1 cellular context compared by ENCODE assay signal in the genomic region with DNA sequence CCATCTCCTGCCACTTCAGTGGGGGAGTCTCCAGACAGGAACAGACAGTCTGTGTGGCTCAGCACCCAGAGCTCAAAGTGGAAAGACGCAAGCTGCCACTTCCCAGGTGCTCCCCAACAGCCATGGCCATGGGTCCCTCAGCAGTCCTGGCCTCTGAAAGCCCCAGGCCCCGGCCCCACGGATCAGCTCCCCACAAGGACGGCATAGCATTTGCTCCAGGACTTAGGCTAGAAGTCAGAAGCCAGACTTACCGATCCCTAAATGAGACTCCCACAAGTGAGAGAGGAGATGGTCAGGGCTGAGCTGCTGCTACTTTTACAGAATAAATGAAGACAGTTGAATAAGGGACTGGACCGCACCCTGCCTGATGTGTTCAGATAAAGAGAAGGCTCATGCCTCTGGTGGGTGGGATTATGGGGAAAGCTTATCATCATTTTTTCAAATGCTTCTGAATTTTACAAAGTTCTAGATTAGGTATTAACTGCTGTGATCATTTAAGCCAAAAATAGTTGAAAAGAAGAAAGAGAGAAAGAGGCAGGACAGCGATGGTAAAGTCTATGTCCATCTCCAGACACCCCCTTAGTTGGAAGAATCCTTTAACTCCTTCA.
A peak's percentile ranks its signal among the peaks of the same experiment; 100 is the strongest.
TF ChIP-seq lines count a peak whose summit lies in the region.

No MANE protein-coding gene starts in this region.

TF ChIP-seq in K562, 482 proteins besides CTCF, POLR2A, EP300 and RAD21 (continued from another document and continues in another):
- TF ChIP-seq, protein P1, sequence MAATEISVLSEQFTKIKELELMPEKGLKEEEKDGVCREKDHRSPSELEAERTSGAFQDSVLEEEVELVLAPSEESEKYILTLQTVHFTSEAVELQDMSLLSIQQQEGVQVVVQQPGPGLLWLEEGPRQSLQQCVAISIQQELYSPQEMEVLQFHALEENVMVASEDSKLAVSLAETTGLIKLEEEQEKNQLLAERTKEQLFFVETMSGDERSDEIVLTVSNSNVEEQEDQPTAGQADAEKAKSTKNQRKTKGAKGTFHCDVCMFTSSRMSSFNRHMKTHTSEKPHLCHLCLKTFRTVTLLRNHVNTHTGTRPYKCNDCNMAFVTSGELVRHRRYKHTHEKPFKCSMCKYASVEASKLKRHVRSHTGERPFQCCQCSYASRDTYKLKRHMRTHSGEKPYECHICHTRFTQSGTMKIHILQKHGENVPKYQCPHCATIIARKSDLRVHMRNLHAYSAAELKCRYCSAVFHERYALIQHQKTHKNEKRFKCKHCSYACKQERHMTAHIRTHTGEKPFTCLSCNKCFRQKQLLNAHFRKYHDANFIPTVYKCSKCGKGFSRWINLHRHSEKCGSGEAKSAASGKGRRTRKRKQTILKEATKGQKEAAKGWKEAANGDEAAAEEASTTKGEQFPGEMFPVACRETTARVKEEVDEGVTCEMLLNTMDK (IDR thresholded peaks at IDR 0.05; ENCODE audit: borderline replicate concordance, insufficient read depth, low read depth, low read length, poor library complexity, severe bottlenecking) = no peak
- TF ChIP-seq GATAD2A (IDR thresholded peaks at IDR 0.05) = no peak
- peak; percentile 88 for TF ChIP-seq TBP (optimal IDR thresholded peaks at IDR 0.05; ENCODE audit: low read depth, low read length)
- no peak for TF ChIP-seq SRF (CRISPR knock-in tag; IDR thresholded peaks at IDR 0.05)
- 0 out of 2 replicates have a peak, but pooled peaks have one; percentile 32 for TF ChIP-seq HES1 (IDR thresholded peaks at IDR 0.05; ENCODE audit: low read depth)
- TF ChIP-seq, protein P2, sequence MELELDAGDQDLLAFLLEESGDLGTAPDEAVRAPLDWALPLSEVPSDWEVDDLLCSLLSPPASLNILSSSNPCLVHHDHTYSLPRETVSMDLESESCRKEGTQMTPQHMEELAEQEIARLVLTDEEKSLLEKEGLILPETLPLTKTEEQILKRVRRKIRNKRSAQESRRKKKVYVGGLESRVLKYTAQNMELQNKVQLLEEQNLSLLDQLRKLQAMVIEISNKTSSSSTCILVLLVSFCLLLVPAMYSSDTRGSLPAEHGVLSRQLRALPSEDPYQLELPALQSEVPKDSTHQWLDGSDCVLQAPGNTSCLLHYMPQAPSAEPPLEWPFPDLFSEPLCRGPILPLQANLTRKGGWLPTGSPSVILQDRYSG (tag; conservative IDR thresholded peaks at IDR 0.05; ENCODE audit: low read depth) = no peak
- no peak for TF ChIP-seq PHF21A (IDR thresholded peaks at IDR 0.05; ENCODE audit: borderline replicate concordance, low read depth)
- TF ChIP-seq BRD9 (IDR thresholded peaks at IDR 0.05; ENCODE audit: low read depth, partially characterized antibody) = no peak
- TF ChIP-seq, protein P3, sequence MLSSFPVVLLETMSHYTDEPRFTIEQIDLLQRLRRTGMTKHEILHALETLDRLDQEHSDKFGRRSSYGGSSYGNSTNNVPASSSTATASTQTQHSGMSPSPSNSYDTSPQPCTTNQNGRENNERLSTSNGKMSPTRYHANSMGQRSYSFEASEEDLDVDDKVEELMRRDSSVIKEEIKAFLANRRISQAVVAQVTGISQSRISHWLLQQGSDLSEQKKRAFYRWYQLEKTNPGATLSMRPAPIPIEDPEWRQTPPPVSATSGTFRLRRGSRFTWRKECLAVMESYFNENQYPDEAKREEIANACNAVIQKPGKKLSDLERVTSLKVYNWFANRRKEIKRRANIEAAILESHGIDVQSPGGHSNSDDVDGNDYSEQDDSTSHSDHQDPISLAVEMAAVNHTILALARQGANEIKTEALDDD (IDR thresholded peaks at IDR 0.05) = no peak
- TF ChIP-seq NR2C2 (CRISPR knock-in tag; IDR thresholded peaks at IDR 0.05) = no peak
- no peak for TF ChIP-seq NR2C2 (tag; IDR thresholded peaks at IDR 0.05)
- TF ChIP-seq PTRF (tag; IDR thresholded peaks at IDR 0.05) = no peak
- no peak for TF ChIP-seq ZNF41 (CRISPR knock-in tag; conservative IDR thresholded peaks at IDR 0.05)
- TF ChIP-seq KLF16 (IDR thresholded peaks at IDR 0.05) = peak; percentile 76; the same call in 1 of the 2 replicates
- no peak for TF ChIP-seq ZBED1 (IDR thresholded peaks at IDR 0.05)
- TF ChIP-seq RFX7 (CRISPR knock-in tag; IDR thresholded peaks at IDR 0.05) = no peak
- no peak for TF ChIP-seq HMGN3 (IDR thresholded peaks at IDR 0.05; ENCODE audit: borderline replicate concordance, extremely low read depth, insufficient read length, low read depth, low read length)
- TF ChIP-seq ZNF668 (CRISPR knock-in tag; IDR thresholded peaks at IDR 0.05) = no peak
- TF ChIP-seq ZNF280B (CRISPR knock-in tag; IDR thresholded peaks at IDR 0.05) = no peak
- no peak for TF ChIP-seq ZNF57 (CRISPR knock-in tag; IDR thresholded peaks at IDR 0.05)
- TF ChIP-seq GABPA (tag; conservative IDR thresholded peaks at IDR 0.05; ENCODE audit: low read depth) = no peak
- no peak for TF ChIP-seq COPS2 (conservative IDR thresholded peaks at IDR 0.05)
- TF ChIP-seq ZNF274 (IDR thresholded peaks at IDR 0.05; ENCODE audit: borderline replicate concordance, low read depth, low read length) = no peak
- no peak for TF ChIP-seq SIN3B (IDR thresholded peaks at IDR 0.05; ENCODE audit: low read depth)
- no peak for TF ChIP-seq ZNF232 (CRISPR knock-in tag; IDR thresholded peaks at IDR 0.05)
- TF ChIP-seq WHSC1 (IDR thresholded peaks at IDR 0.05; ENCODE audit: low read length) = no peak
- TF ChIP-seq, protein P4, sequence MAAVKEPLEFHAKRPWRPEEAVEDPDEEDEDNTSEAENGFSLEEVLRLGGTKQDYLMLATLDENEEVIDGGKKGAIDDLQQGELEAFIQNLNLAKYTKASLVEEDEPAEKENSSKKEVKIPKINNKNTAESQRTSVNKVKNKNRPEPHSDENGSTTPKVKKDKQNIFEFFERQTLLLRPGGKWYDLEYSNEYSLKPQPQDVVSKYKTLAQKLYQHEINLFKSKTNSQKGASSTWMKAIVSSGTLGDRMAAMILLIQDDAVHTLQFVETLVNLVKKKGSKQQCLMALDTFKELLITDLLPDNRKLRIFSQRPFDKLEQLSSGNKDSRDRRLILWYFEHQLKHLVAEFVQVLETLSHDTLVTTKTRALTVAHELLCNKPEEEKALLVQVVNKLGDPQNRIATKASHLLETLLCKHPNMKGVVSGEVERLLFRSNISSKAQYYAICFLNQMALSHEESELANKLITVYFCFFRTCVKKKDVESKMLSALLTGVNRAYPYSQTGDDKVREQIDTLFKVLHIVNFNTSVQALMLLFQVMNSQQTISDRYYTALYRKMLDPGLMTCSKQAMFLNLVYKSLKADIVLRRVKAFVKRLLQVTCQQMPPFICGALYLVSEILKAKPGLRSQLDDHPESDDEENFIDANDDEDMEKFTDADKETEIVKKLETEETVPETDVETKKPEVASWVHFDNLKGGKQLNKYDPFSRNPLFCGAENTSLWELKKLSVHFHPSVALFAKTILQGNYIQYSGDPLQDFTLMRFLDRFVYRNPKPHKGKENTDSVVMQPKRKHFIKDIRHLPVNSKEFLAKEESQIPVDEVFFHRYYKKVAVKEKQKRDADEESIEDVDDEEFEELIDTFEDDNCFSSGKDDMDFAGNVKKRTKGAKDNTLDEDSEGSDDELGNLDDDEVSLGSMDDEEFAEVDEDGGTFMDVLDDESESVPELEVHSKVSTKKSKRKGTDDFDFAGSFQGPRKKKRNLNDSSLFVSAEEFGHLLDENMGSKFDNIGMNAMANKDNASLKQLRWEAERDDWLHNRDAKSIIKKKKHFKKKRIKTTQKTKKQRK (IDR thresholded peaks at IDR 0.05; ENCODE audit: borderline replicate concordance, low read depth, low read length) = no peak
- TF ChIP-seq ZNF583 (CRISPR knock-in tag; IDR thresholded peaks at IDR 0.05) = no peak
- TF ChIP-seq ZNF263 (CRISPR knock-in tag; IDR thresholded peaks at IDR 0.05; ENCODE audit: borderline replicate concordance) = no peak
- TF ChIP-seq KDM4B (IDR thresholded peaks at IDR 0.05; ENCODE audit: borderline replicate concordance in 2 of 2, low read depth in 1 of 2) = no peak
- TF ChIP-seq KDM2B (CRISPR knock-in tag; IDR thresholded peaks at IDR 0.05) = no peak
- TF ChIP-seq ZNF717 (CRISPR knock-in tag; IDR thresholded peaks at IDR 0.05) = no peak
- no peak for TF ChIP-seq TCFL5 (CRISPR knock-in tag; conservative IDR thresholded peaks at IDR 0.05)
- TF ChIP-seq ZNF586 (CRISPR knock-in tag; conservative IDR thresholded peaks at IDR 0.05) = no peak
- no peak for TF ChIP-seq MITF (IDR thresholded peaks at IDR 0.05)
- TF ChIP-seq NR0B1 (IDR thresholded peaks at IDR 0.05; ENCODE audit: partially characterized antibody) = no peak
- no peak for TF ChIP-seq GABPB2 (CRISPR knock-in tag; conservative IDR thresholded peaks at IDR 0.05)
- no peak for TF ChIP-seq XRCC5 (IDR thresholded peaks at IDR 0.05; ENCODE audit: low read depth, low read length)
- TF ChIP-seq RCOR1 (IDR thresholded peaks at IDR 0.05; ENCODE audit: borderline replicate concordance in 1 of 2, low read depth in 2 of 2, low read length in 2 of 2) = peak in 1 of 2 experiments; percentile 81; a peak in 1 of 4 replicates
- TF ChIP-seq SIRT6 (IDR thresholded peaks at IDR 0.05; ENCODE audit: low read depth, low read length) = no peak
- no peak for TF ChIP-seq ZNF354B (CRISPR knock-in tag; IDR thresholded peaks at IDR 0.05)
- TF ChIP-seq KDM5B (IDR thresholded peaks at IDR 0.05; ENCODE audit: insufficient replicate concordance, low read depth, low read length) = no peak
- TF ChIP-seq AFF1 (IDR thresholded peaks at IDR 0.05; ENCODE audit: low read depth in 1 of 2, partially characterized antibody in 2 of 2) = no peak
- TF ChIP-seq PHB (CRISPR knock-in tag; IDR thresholded peaks at IDR 0.05) = no peak
- no peak for TF ChIP-seq HCFC1 (IDR thresholded peaks at IDR 0.05; ENCODE audit: low read depth, low read length)
- peak; percentile 36 for TF ChIP-seq RBBP5 (IDR thresholded peaks at IDR 0.05; ENCODE audit: borderline replicate concordance, insufficient read depth, low read length, poor library complexity, severe bottlenecking)
- peak; percentile 61; the same call in 1 of the 2 replicates for TF ChIP-seq NFIC (IDR thresholded peaks at IDR 0.05)
